ENCODE assay signal across 18 cellular contexts in genomic region chr3:51773529-51773928, GRCh38. TPM values are rescaled to one million over a fixed set of nuclear protein-coding genes. Genes with fewer than 3 reads are reported as not detected.
"Had no signal": no experiment of that assay in that cellular context is flagged by ENCODE, and none has a peak within 500 bp of the region (broad histone marks: within the 10 kb centered on the region; RNA-seq: fewer than 3 reads in every experiment).

No MANE protein-coding gene starts in this region.

- H3K27me3 ChIP-seq: thyroid gland had no signal

- H3K4me1 Mint-ChIP-seq: activated naive CD8-positive, alpha-beta T cell treated with anti-CD3 and anti-CD28 coated beads, Interleukin-2, amount 10 ng/mL, durations not matched to agents 7 days and 5 days; nephron had no signal

- H3K36me3 Mint-ChIP-seq: activated naive CD8-positive, alpha-beta T cell treated with anti-CD3 and anti-CD28 coated beads, Interleukin-2, amount 10 ng/mL, durations not matched to agents 7 days and 5 days had no signal

- H3K4me1 ChIP-seq: esophagus muscularis mucosa had no signal

- H3K27ac ChIP-seq: esophagus muscularis mucosa, thyroid gland, VCaP had no signal

- ATAC-seq: activated CD8-positive, alpha-beta T cell treated with anti-CD3 and anti-CD28 coated beads for 36 hours; activated T-cell treated with anti-CD3 and anti-CD28 coated beads, Interleukin-2, amount 50 U/mL, for 72 hours; left ventricle myocardium superior; right cardiac atrium had no signal

- DNase-seq: activated CD4-positive, alpha-beta T cell treated with anti-CD3 and anti-CD28 coated beads for 4 hours; activated CD8-positive, alpha-beta memory T cell treated with anti-CD3 and anti-CD28 coated beads, Interleukin-2, amount 50 U/mL, for 4 hours; activated CD8-positive, alpha-beta T cell treated with anti-CD3 and anti-CD28 coated beads for 36 hours; activated gamma-delta T cell treated with Interleukin-2 at 50 U/mL for 16 hours; activated naive CD8-positive, alpha-beta T cell treated with anti-CD3 and anti-CD28 coated beads, Interleukin-2, amount 10 ng/mL, durations not matched to agents 7 days and 5 days; activated T-cell treated with anti-CD3 and anti-CD28 coated beads, Interleukin-2, amount 50 U/mL, for 72 hours; left ventricle myocardium superior; mesenchymal stem cell; occipital lobe; right cardiac atrium; small intestine; T1000 had no signal

- H3K4me3 ChIP-seq: esophagus muscularis mucosa, thyroid gland had no signal

- H3K9me3 Mint-ChIP-seq: activated CD8-positive, alpha-beta T cell treated with anti-CD3 and anti-CD28 coated beads for 36 hours; activated naive CD8-positive, alpha-beta T cell treated with anti-CD3 and anti-CD28 coated beads, Interleukin-2, amount 10 ng/mL, durations not matched to agents 7 days and 5 days had no signal

- H3K4me3 Mint-ChIP-seq: activated CD8-positive, alpha-beta T cell treated with anti-CD3 and anti-CD28 coated beads for 36 hours; activated naive CD8-positive, alpha-beta T cell treated with anti-CD3 and anti-CD28 coated beads, Interleukin-2, amount 10 ng/mL, durations not matched to agents 7 days and 5 days; activated T-cell treated with anti-CD3 and anti-CD28 coated beads, Interleukin-2, amount 50 U/mL, for 72 hours; nephron had no signal

- H3K9me3 ChIP-seq: esophagus muscularis mucosa, thyroid gland had no signal

- H3K27ac Mint-ChIP-seq: activated CD8-positive, alpha-beta T cell treated with anti-CD3 and anti-CD28 coated beads for 36 hours; activated naive CD8-positive, alpha-beta T cell treated with anti-CD3 and anti-CD28 coated beads, Interleukin-2, amount 10 ng/mL, durations not matched to agents 7 days and 5 days; activated T-cell treated with anti-CD3 and anti-CD28 coated beads, Interleukin-2, amount 50 U/mL, for 72 hours; nephron; progenitor cell of endocrine pancreas had no signal

- H3K36me3 ChIP-seq: esophagus muscularis mucosa, thyroid gland had no signal

RNA-seq across cellular contexts. Expression of gene IQCF6, which starts 5.5 kb away (rescaled TPM):
- total RNA-seq: activated CD8-positive, alpha-beta T cell treated with anti-CD3 and anti-CD28 coated beads for 36 hours; activated naive CD8-positive, alpha-beta T cell treated with anti-CD3 and anti-CD28 coated beads, Interleukin-2, amount 10 ng/mL, durations not matched to agents 7 days and 5 days; activated T-cell treated with anti-CD3 and anti-CD28 coated beads, Interleukin-2, amount 50 U/mL, for 72 hours; esophagus muscularis mucosa; fibroblast of villous mesenchyme; left ventricle myocardium superior; occipital lobe; progenitor cell of endocrine pancreas; right cardiac atrium; thyroid gland had no signal
